ENCODE assay signal across 1 cellular context in genomic region chr9:136581614-136582447, GRCh38.
A peak's percentile ranks its signal among the peaks of the same experiment; 100 is the strongest.
TF ChIP-seq lines count a peak whose summit lies in the region.

No MANE protein-coding gene starts in this region.

TF ChIP-seq in HEK293, 187 proteins besides CTCF, POLR2A, EP300 and RAD21 (continued from another document and continues in another):
- no peak for TF ChIP-seq PBX3 (CRISPR knock-in tag; IDR thresholded peaks at IDR 0.05)
- no peak for TF ChIP-seq KLF8 (tag by site-specific recombination; IDR thresholded peaks at IDR 0.05)
- no peak for TF ChIP-seq ZNF664 (tag by site-specific recombination; IDR thresholded peaks at IDR 0.05)
- no peak for TF ChIP-seq SALL2 (tag by site-specific recombination; IDR thresholded peaks at IDR 0.05; ENCODE audit: borderline replicate concordance)
- no peak for TF ChIP-seq GLI2 (tag by site-specific recombination; IDR thresholded peaks at IDR 0.05; ENCODE audit: borderline replicate concordance, low read depth)
- TF ChIP-seq PRDM1 (tag by site-specific recombination; IDR thresholded peaks at IDR 0.05) = peak; percentile 87
- TF ChIP-seq ZFHX2 (tag by site-specific recombination; conservative IDR thresholded peaks at IDR 0.05) = peak; percentile 61
- TF ChIP-seq ZNF558 (tag by site-specific recombination; IDR thresholded peaks at IDR 0.05) = no peak
- TF ChIP-seq ZBTB21 (tag by site-specific recombination; IDR thresholded peaks at IDR 0.05) = no peak
- no peak for TF ChIP-seq ZNF266 (tag by site-specific recombination; IDR thresholded peaks at IDR 0.05; ENCODE audit: low read depth)
- TF ChIP-seq PRDM6 (tag by site-specific recombination; IDR thresholded peaks at IDR 0.05) = no peak
- no peak for TF ChIP-seq ZSCAN5A (tag by site-specific recombination; IDR thresholded peaks at IDR 0.05)
- no peak for TF ChIP-seq GLI4 (tag by site-specific recombination; IDR thresholded peaks at IDR 0.05)
- no peak for TF ChIP-seq ZNF837 (tag by site-specific recombination; IDR thresholded peaks at IDR 0.05)
- TF ChIP-seq ZNF148 (tag by site-specific recombination; IDR thresholded peaks at IDR 0.05; ENCODE audit: borderline replicate concordance) = no peak
- TF ChIP-seq ZNF610 (tag by site-specific recombination; IDR thresholded peaks at IDR 0.05; ENCODE audit: borderline replicate concordance) = no peak
- no peak for TF ChIP-seq ZNF121 (tag by site-specific recombination; IDR thresholded peaks at IDR 0.05)
- TF ChIP-seq ZNF560 (tag by site-specific recombination; IDR thresholded peaks at IDR 0.05; ENCODE audit: borderline replicate concordance) = no peak
- TF ChIP-seq IKZF3 (tag by site-specific recombination; IDR thresholded peaks at IDR 0.05) = no peak
- TF ChIP-seq ZNF776 (tag by site-specific recombination; IDR thresholded peaks at IDR 0.05; ENCODE audit: borderline replicate concordance) = no peak
- no peak for TF ChIP-seq ZNF624 (tag by site-specific recombination; IDR thresholded peaks at IDR 0.05)
- TF ChIP-seq ZNF791 (tag by site-specific recombination; IDR thresholded peaks at IDR 0.05) = 0 out of 2 replicates have a peak, but pooled peaks have one; percentile 5
- TF ChIP-seq ZNF626 (tag by site-specific recombination; IDR thresholded peaks at IDR 0.05) = no peak
- TF ChIP-seq TCF7L2 (IDR thresholded peaks at IDR 0.05; ENCODE audit: borderline replicate concordance, low read depth, low read length) = no peak
- TF ChIP-seq SCRT2 (tag by site-specific recombination; IDR thresholded peaks at IDR 0.05) = no peak
- TF ChIP-seq ZNF354C (tag by site-specific recombination; IDR thresholded peaks at IDR 0.05; ENCODE audit: borderline replicate concordance, low read depth) = 0 out of 2 replicates have a peak, but pooled peaks have one; percentile 25
- TF ChIP-seq ZNF423 (tag by site-specific recombination; IDR thresholded peaks at IDR 0.05) = no peak
- no peak for TF ChIP-seq REPIN1 (tag by site-specific recombination; IDR thresholded peaks at IDR 0.05; ENCODE audit: low read depth)
- TF ChIP-seq ZNF580 (tag by site-specific recombination; IDR thresholded peaks at IDR 0.05) = peak; percentile 42; the same call in 1 of the 2 replicates
- no peak for TF ChIP-seq KLF10 (tag by site-specific recombination; IDR thresholded peaks at IDR 0.05)
- no peak for TF ChIP-seq INSM2 (tag by site-specific recombination; IDR thresholded peaks at IDR 0.05)
- no peak for TF ChIP-seq SP7 (tag by site-specific recombination; IDR thresholded peaks at IDR 0.05)
- no peak for TF ChIP-seq ZNF843 (tag by site-specific recombination; IDR thresholded peaks at IDR 0.05)
- no peak for TF ChIP-seq ZNF398 (tag by site-specific recombination; IDR thresholded peaks at IDR 0.05)
- TF ChIP-seq ZNF600 (tag by site-specific recombination; IDR thresholded peaks at IDR 0.05) = no peak
- TF ChIP-seq HOXA7 (CRISPR knock-in tag; IDR thresholded peaks at IDR 0.05; ENCODE audit: borderline replicate concordance) = no peak
- TF ChIP-seq HOXD13 (CRISPR knock-in tag; IDR thresholded peaks at IDR 0.05; ENCODE audit: borderline replicate concordance) = no peak
- no peak for TF ChIP-seq WT1 (tag by site-specific recombination; IDR thresholded peaks at IDR 0.05)
- TF ChIP-seq ZNF239 (tag by site-specific recombination; IDR thresholded peaks at IDR 0.05) = no peak
- 0 out of 2 replicates have a peak, but pooled peaks have one; percentile 8 for TF ChIP-seq BCL6B (tag by site-specific recombination; IDR thresholded peaks at IDR 0.05)
- no peak for TF ChIP-seq ZNF639 (tag by site-specific recombination; IDR thresholded peaks at IDR 0.05)
- TF ChIP-seq ZNF341 (tag by site-specific recombination; IDR thresholded peaks at IDR 0.05; ENCODE audit: low read depth) = no peak
- no peak for TF ChIP-seq FEZF1 (tag by site-specific recombination; IDR thresholded peaks at IDR 0.05)
- no peak for TF ChIP-seq ZNF677 (tag by site-specific recombination; IDR thresholded peaks at IDR 0.05)
- no peak for TF ChIP-seq KLF7 (tag by site-specific recombination; IDR thresholded peaks at IDR 0.05; ENCODE audit: borderline replicate concordance)
- TF ChIP-seq ZNF394 (tag by site-specific recombination; IDR thresholded peaks at IDR 0.05; ENCODE audit: borderline replicate concordance) = no peak
- no peak for TF ChIP-seq SETDB1 (IDR thresholded peaks at IDR 0.05; ENCODE audit: insufficient read length, low read length)
- no peak for TF ChIP-seq ZNF169 (tag by site-specific recombination; IDR thresholded peaks at IDR 0.05)
- TF ChIP-seq ZFP3 (tag by site-specific recombination; IDR thresholded peaks at IDR 0.05; ENCODE audit: low read depth) = no peak
- no peak for TF ChIP-seq ZNF629 (tag by site-specific recombination; IDR thresholded peaks at IDR 0.05)
- TF ChIP-seq KLF17 (tag by site-specific recombination; IDR thresholded peaks at IDR 0.05) = no peak
- no peak for TF ChIP-seq ZNF701 (tag by site-specific recombination; IDR thresholded peaks at IDR 0.05)
- TF ChIP-seq ZNF37A (tag by site-specific recombination; IDR thresholded peaks at IDR 0.05) = no peak
- TF ChIP-seq ZIC2 (tag by site-specific recombination; IDR thresholded peaks at IDR 0.05) = no peak
- TF ChIP-seq ZNF366 (tag by site-specific recombination; conservative IDR thresholded peaks at IDR 0.05) = peak; percentile 95
- TF ChIP-seq ZNF513 (tag by site-specific recombination; IDR thresholded peaks at IDR 0.05) = no peak
- no peak for TF ChIP-seq GFI1B (tag by site-specific recombination; IDR thresholded peaks at IDR 0.05)
